2 cellular contexts compared by ENCODE assay signal in the genomic region with DNA sequence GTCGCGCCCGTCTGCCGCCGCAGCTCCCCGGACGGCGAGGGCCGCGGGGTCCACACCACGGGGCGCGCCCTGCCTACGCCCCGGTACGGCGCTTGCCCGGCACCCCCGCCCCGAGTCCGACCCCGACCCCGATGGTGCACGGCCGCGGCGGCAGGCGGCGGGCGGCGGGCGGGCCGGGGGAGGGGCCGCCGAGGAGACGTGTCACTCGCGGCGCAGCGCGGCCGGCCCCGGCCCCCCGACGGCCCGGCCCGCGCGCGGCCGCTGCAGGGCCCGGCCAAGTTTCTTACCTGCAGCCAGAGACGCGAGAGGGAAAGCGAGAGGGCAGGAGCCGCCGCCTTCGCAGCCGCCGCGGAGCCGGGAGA.
TF ChIP-seq lines count a peak whose summit lies in the region.

No MANE protein-coding gene starts in this region.

TF ChIP-seq in SK-N-SH, 30 proteins besides CTCF, POLR2A, EP300 and RAD21:
- TF ChIP-seq FOXM1 (IDR thresholded peaks at IDR 0.05; ENCODE audit: low read depth) (0 out of 2 replicates have a peak, but pooled peaks have one; percentile 24), EZH2phosphoT487 (IDR thresholded peaks at IDR 0.05; ENCODE audit: borderline replicate concordance, low read depth) (no peak), SMC3 (IDR thresholded peaks at IDR 0.05; ENCODE audit: low read depth, low read length) (no peak), TCF12 (IDR thresholded peaks at IDR 0.05) (no peak)
- TF ChIP-seq, protein P1, sequence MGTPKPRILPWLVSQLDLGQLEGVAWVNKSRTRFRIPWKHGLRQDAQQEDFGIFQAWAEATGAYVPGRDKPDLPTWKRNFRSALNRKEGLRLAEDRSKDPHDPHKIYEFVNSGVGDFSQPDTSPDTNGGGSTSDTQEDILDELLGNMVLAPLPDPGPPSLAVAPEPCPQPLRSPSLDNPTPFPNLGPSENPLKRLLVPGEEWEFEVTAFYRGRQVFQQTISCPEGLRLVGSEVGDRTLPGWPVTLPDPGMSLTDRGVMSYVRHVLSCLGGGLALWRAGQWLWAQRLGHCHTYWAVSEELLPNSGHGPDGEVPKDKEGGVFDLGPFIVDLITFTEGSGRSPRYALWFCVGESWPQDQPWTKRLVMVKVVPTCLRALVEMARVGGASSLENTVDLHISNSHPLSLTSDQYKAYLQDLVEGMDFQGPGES (IDR thresholded peaks at IDR 0.05; ENCODE audit: low read depth, low read length): no peak
- TF ChIP-seq, protein P2, sequence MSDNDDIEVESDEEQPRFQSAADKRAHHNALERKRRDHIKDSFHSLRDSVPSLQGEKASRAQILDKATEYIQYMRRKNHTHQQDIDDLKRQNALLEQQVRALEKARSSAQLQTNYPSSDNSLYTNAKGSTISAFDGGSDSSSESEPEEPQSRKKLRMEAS (IDR thresholded peaks at IDR 0.05; ENCODE audit: low read depth): 0 out of 2 replicates have a peak, but pooled peaks have one; percentile 1
- TF ChIP-seq, protein P3, sequence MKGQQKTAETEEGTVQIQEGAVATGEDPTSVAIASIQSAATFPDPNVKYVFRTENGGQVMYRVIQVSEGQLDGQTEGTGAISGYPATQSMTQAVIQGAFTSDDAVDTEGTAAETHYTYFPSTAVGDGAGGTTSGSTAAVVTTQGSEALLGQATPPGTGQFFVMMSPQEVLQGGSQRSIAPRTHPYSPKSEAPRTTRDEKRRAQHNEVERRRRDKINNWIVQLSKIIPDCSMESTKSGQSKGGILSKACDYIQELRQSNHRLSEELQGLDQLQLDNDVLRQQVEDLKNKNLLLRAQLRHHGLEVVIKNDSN (IDR thresholded peaks at IDR 0.05; ENCODE audit: borderline replicate concordance, low read depth): no peak

TF ChIP-seq in SK-N-SH treated with all-trans-retinoic acid at 6 μM for 48 hours, 23 proteins besides CTCF, POLR2A, EP300 and RAD21:
- no peak for TF ChIP-seq BACH2 (CRISPR knock-in tag; IDR thresholded peaks at IDR 0.05; ENCODE audit: borderline replicate concordance)
- TF ChIP-seq ZNF565 (CRISPR knock-in tag; conservative IDR thresholded peaks at IDR 0.05; ENCODE audit: low read depth): no peak
- TF ChIP-seq, protein P4, sequence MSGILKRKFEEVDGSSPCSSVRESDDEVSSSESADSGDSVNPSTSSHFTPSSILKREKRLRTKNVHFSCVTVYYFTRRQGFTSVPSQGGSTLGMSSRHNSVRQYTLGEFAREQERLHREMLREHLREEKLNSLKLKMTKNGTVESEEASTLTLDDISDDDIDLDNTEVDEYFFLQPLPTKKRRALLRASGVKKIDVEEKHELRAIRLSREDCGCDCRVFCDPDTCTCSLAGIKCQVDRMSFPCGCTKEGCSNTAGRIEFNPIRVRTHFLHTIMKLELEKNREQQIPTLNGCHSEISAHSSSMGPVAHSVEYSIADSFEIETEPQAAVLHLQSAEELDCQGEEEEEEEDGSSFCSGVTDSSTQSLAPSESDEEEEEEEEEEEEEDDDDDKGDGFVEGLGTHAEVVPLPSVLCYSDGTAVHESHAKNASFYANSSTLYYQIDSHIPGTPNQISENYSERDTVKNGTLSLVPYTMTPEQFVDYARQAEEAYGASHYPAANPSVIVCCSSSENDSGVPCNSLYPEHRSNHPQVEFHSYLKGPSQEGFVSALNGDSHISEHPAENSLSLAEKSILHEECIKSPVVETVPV (CRISPR knock-in tag; IDR thresholded peaks at IDR 0.05): no peak
- TF ChIP-seq, protein P5, sequence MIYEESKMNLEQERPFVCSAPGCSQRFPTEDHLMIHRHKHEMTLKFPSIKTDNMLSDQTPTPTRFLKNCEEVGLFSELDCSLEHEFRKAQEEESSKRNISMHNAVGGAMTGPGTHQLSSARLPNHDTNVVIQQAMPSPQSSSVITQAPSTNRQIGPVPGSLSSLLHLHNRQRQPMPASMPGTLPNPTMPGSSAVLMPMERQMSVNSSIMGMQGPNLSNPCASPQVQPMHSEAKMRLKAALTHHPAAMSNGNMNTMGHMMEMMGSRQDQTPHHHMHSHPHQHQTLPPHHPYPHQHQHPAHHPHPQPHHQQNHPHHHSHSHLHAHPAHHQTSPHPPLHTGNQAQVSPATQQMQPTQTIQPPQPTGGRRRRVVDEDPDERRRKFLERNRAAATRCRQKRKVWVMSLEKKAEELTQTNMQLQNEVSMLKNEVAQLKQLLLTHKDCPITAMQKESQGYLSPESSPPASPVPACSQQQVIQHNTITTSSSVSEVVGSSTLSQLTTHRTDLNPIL (CRISPR knock-in tag; IDR thresholded peaks at IDR 0.05; ENCODE audit: low read depth): no peak
- TF ChIP-seq, protein P6, sequence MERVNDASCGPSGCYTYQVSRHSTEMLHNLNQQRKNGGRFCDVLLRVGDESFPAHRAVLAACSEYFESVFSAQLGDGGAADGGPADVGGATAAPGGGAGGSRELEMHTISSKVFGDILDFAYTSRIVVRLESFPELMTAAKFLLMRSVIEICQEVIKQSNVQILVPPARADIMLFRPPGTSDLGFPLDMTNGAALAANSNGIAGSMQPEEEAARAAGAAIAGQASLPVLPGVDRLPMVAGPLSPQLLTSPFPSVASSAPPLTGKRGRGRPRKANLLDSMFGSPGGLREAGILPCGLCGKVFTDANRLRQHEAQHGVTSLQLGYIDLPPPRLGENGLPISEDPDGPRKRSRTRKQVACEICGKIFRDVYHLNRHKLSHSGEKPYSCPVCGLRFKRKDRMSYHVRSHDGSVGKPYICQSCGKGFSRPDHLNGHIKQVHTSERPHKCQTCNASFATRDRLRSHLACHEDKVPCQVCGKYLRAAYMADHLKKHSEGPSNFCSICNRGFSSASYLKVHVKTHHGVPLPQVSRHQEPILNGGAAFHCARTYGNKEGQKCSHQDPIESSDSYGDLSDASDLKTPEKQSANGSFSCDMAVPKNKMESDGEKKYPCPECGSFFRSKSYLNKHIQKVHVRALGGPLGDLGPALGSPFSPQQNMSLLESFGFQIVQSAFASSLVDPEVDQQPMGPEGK (CRISPR knock-in tag; IDR thresholded peaks at IDR 0.05; ENCODE audit: borderline replicate concordance): no peak
